24 cellular contexts compared by ENCODE assay signal in genomic region chr3:124745092-124745491, GRCh38. TPM values are rescaled to one million over a fixed set of nuclear protein-coding genes. Genes with fewer than 3 reads are reported as not detected.
DNase-seq lines count a peak whose midpoint lies in the region; TF ChIP-seq lines count a peak whose summit lies in the region.
"Had no signal": no experiment of that assay in that cellular context is flagged by ENCODE, and none has a peak within 500 bp of the region (broad histone marks: within the 10 kb centered on the region; RNA-seq: fewer than 3 reads in every experiment).

No MANE protein-coding gene starts in this region.

- intact Hi-C loops in transverse colon (cut with DNase I; ENCODE audit: low total_unique reads) = no loop called here

- H3K9me3 ChIP-seq in SK-N-MC (ENCODE audit: low read depth, low read length) (no peaks in the 10 kb centered on the region), transverse colon (no peaks in the 10 kb centered on the region)
- H3K9me3 ChIP-seq: sigmoid colon had no signal

- TF ChIP-seq POLR2A in transverse colon (IDR thresholded peaks at IDR 0.05) = no peak

- no peak for TF ChIP-seq CTCF in transverse colon (IDR thresholded peaks at IDR 0.05)

- H3K4me3 ChIP-seq in SK-N-MC (no peak overlapping the region), transverse colon (no peak overlapping the region)
- H3K4me3 ChIP-seq: sigmoid colon had no signal

- H3K9ac ChIP-seq in SK-N-MC (ENCODE audit: insufficient read length) = no peak overlapping the region

- no peaks in the 10 kb centered on the region for H3K27me3 ChIP-seq in transverse colon
- H3K27me3 ChIP-seq: sigmoid colon had no signal

- DNase-seq in EL (peak; percentile 19), SK-N-MC (ENCODE audit: low read depth, low spot score) (no peak), epithelial cell of prostate (ENCODE audit: low read depth, low spot score) (no peak), renal cortical epithelial cell (ENCODE audit: low read depth) (peak; percentile 9), DMS 273 treated with DMSO at 0.1 percent for 48 hours (lab: John Stamatoyannopoulos, UW) (no peak), transverse colon (no peak), mesenteric fat pad (ENCODE audit: low spot score) (no peak), ureter (ENCODE audit: low spot score) (no peak)
- DNase-seq: anterior cingulate cortex; CD8-positive, alpha-beta memory T cell; central memory CD4-positive, alpha-beta T cell; DND-41; erythroblast; foreskin melanocyte; IMR-90; islet precursor cell; NCI-H1105; NCI-H2029; NCI-H345; NCI-H82; Right ventricle myocardium superior; sigmoid colon; T-helper 9 cell had no signal

- WGBS in transverse colon (ENCODE audit: low coverage in 1 of 2), 2 donors = 81 to 89% methylated on average over 3 to 6 of the region's 6 CpGs

- no peaks in the 10 kb centered on the region for H3K4me1 ChIP-seq in transverse colon
- H3K4me1 ChIP-seq: sigmoid colon had no signal

- TF ChIP-seq EP300 in transverse colon (IDR thresholded peaks at IDR 0.05; ENCODE audit: low read depth) = no peak

- in situ Hi-C loops in transverse colon (cut with MboI; ENCODE audit: low pct_ligation_motif_present in 1 of 4, low pct_unique_long_range_greater_than_20kb in 1 of 4, low sequenced_read_pairs in 3 of 4) = no loop called here

- H3K27ac ChIP-seq in SK-N-MC = peak overlapping the region; percentile 61; the same call in 1 of the 2 replicates
- H3K27ac ChIP-seq in epithelial cell of prostate = peak overlapping the region; percentile 64
- H3K27ac ChIP-seq in transverse colon = no peak overlapping the region
- H3K27ac ChIP-seq: HL-60, sigmoid colon had no signal

- H3K36me3 ChIP-seq in SK-N-MC (ENCODE audit: insufficient read depth, low read length) (peaks cover 66% of the 10 kb centered on the region), transverse colon (peaks cover 0 to 46% (median 9%) of the 10 kb centered on the region in 4 donors)

RNA-seq across cellular contexts. Expression of gene UMPS, which starts 14.8 kb away (rescaled TPM):
- total RNA-seq in renal cortical epithelial cell (28.3 and 39.3 TPM in 2 replicates), transverse colon (10 to 100 TPM; 10.3 to 47.5 (median 19.6) TPM), mesenteric fat pad (20.8 TPM), ureter (33.6 TPM)

Comparison
In these comparisons a context has a peak if more than half of its experiments do, and no peak if none do; other contexts are left out.
1. DNase-seq: peak in EL (single experiment) and renal cortical epithelial cell (single experiment); none in SK-N-MC (single experiment), epithelial cell of prostate (single experiment), DMS 273 treated with DMSO at 0.1 percent for 48 hours (single experiment), transverse colon (single experiment), mesenteric fat pad (single experiment) and ureter (single experiment).
2. H3K27ac ChIP-seq: peak in SK-N-MC (single experiment) and epithelial cell of prostate (single experiment); none in transverse colon (0 of 4).